Comparison of ENCODE assay signal across 20 cellular contexts in the genomic region with DNA sequence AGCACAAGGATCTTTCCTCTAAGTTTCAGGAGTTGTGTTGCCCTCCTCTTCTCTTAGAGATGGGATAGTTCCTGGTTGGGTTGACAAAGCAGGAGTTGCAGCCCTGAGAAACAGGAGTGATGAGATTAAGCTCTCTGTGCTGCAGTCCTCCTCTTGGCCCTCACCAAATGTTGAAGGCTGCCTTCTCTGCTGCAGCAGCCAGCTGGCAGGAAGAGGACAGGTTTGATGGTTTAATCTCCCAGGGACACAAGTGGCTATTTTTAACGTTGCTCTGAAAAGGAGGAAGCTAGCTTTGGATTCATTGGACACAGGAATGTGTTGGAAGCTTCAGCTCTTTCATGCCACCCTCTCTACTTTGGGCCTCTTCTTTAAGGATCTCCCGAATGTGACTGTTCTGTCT. TPM values are rescaled to one million over a fixed set of nuclear protein-coding genes. Genes with fewer than 3 reads are reported as not detected.
A peak's percentile ranks its signal among the peaks of the same experiment; 100 is the strongest.
DNase-seq lines count a peak whose midpoint lies in the region; ATAC-seq and TF ChIP-seq lines count a peak whose summit lies in the region.
"Had no signal": no experiment of that assay in that cellular context is flagged by ENCODE, and none has a peak within 500 bp of the region (broad histone marks: within the 10 kb centered on the region; RNA-seq: fewer than 3 reads in every experiment).

No MANE protein-coding gene starts in this region.

- H3K4me3 Mint-ChIP-seq in activated CD4-positive, alpha-beta T cell treated with anti-CD3 and anti-CD28 coated beads, Interleukin-2, amount 10 ng/mL, durations not matched to agents 24 days and 14 days: no peak overlapping the region
- no peak overlapping the region for H3K4me3 Mint-ChIP-seq in activated CD4-positive, alpha-beta T cell treated with anti-CD3 and anti-CD28 coated beads, Interleukin-2, amount 10 ng/mL, durations not matched to agents 7 days and 5 days
- H3K4me3 Mint-ChIP-seq in natural killer cell: no peak overlapping the region
- H3K4me3 Mint-ChIP-seq: immature natural killer cell had no signal

- no peaks in the 10 kb centered on the region for H3K36me3 ChIP-seq in right atrium auricular region
- H3K36me3 ChIP-seq: colonic mucosa had no signal

- peaks cover 28% of the 10 kb centered on the region for H3K4me1 Mint-ChIP-seq in activated CD4-positive, alpha-beta T cell treated with anti-CD3 and anti-CD28 coated beads, Interleukin-2, amount 10 ng/mL, durations not matched to agents 24 days and 14 days
- peaks cover 10% of the 10 kb centered on the region for H3K4me1 Mint-ChIP-seq in activated CD4-positive, alpha-beta T cell treated with anti-CD3 and anti-CD28 coated beads, Interleukin-2, amount 10 ng/mL, durations not matched to agents 7 days and 5 days
- no peaks in the 10 kb centered on the region for H3K4me1 Mint-ChIP-seq in natural killer cell
- H3K4me1 Mint-ChIP-seq: immature natural killer cell had no signal

- POLR2A ChIA-PET in activated CD4-positive, alpha-beta T cell treated with anti-CD3 and anti-CD28 coated beads, Interleukin-2, amount 10 ng/mL, durations not matched to agents 7 days and 5 days (lab: Charles Lee): no interaction called here

- TF ChIP-seq CTCF in right atrium auricular region (IDR thresholded peaks at IDR 0.05) (no peak), natural killer cell (IDR thresholded peaks at IDR 0.05) (no peak), omental fat pad (IDR thresholded peaks at IDR 0.05) (no peak)

- H3K4me3 ChIP-seq in right atrium auricular region: no peak overlapping the region
- H3K4me3 ChIP-seq: colonic mucosa had no signal

- peak overlapping the region; percentile 32 to 71 for H3K27ac ChIP-seq in right atrium auricular region
- H3K27ac ChIP-seq: colonic mucosa, HL-60, RWPE1 had no signal

- intact Hi-C loops in activated CD4-positive, alpha-beta T cell treated with anti-CD3 and anti-CD28 coated beads, Interleukin-2, amount 10 ng/mL, durations not matched to agents 24 days and 14 days (cut with micrococcal nuclease): no loop called here
- intact Hi-C loops in natural killer cell (cut with micrococcal nuclease): no loop called here

- H3K27me3 ChIP-seq in right atrium auricular region: no peaks in the 10 kb centered on the region
- H3K27me3 ChIP-seq: colonic mucosa had no signal

- H3K4me1 ChIP-seq in right atrium auricular region: peaks cover 0 to 7% of the 10 kb centered on the region in 2 donors
- H3K4me1 ChIP-seq: colonic mucosa had no signal

- ATAC-seq in natural killer cell (no peak), HG03571 (IDR thresholded peaks at IDR 0.05; ENCODE audit: unreplicated experiment) (no peak), omental fat pad (ENCODE audit: low FRiP score) (no peak)

- DNase-seq in activated CD4-positive, alpha-beta T cell treated with anti-CD3 and anti-CD28 coated beads, Interleukin-2, amount 10 ng/mL, durations not matched to agents 24 days and 14 days: no peak
- no peak for DNase-seq in activated CD4-positive, alpha-beta T cell treated with anti-CD3 and anti-CD28 coated beads, Interleukin-2, amount 10 ng/mL, durations not matched to agents 7 days and 5 days
- DNase-seq in cerebellar cortex (ENCODE audit: low spot score): peak; percentile 95
- no peak for DNase-seq in right atrium auricular region (ENCODE audit: low spot score)
- peak; percentile 33 for DNase-seq in superior temporal gyrus (ENCODE audit: extremely low spot score)
- no peak for DNase-seq in natural killer cell
- DNase-seq in omental fat pad (ENCODE audit: low spot score): no peak
- DNase-seq: activated CD8-positive, alpha-beta memory T cell treated with anti-CD3 and anti-CD28 coated beads, Interleukin-2, amount 50 U/mL, for 4 hours; activated naive CD4-positive, alpha-beta T cell treated with Interleukin-2 at 50 U/mL for 16 hours; colonic mucosa; immature natural killer cell; IMR-90; NCI-H1417 treated with DMSO at 0.1 percent for 48 hours; retina; stimulated activated CD4-positive, alpha-beta T cell treated with anti-CD3 and anti-CD28 coated beads, Interleukin-15, amount 100 ng/mL, for 24 hours had no signal

- H3K27me3 Mint-ChIP-seq in activated CD4-positive, alpha-beta T cell treated with anti-CD3 and anti-CD28 coated beads, Interleukin-2, amount 10 ng/mL, durations not matched to agents 24 days and 14 days: no peaks in the 10 kb centered on the region
- H3K27me3 Mint-ChIP-seq in activated CD4-positive, alpha-beta T cell treated with anti-CD3 and anti-CD28 coated beads, Interleukin-2, amount 10 ng/mL, durations not matched to agents 7 days and 5 days: no peaks in the 10 kb centered on the region
- no peaks in the 10 kb centered on the region for H3K27me3 Mint-ChIP-seq in natural killer cell (ENCODE audit: low read depth in 2 of 2)

- H3K9me3 ChIP-seq in right atrium auricular region: peaks cover 0 to 1% of the 10 kb centered on the region in 2 donors
- H3K9me3 ChIP-seq: colonic mucosa had no signal

- CTCF ChIA-PET in activated CD4-positive, alpha-beta T cell treated with anti-CD3 and anti-CD28 coated beads, Interleukin-2, amount 10 ng/mL, durations not matched to agents 7 days and 5 days (lab: Charles Lee): interaction anchor here (0.8 to 1.9 kb wide), 4 partner anchors 11 to 93 kb away, joined by 3 to 5 read pairs (median 3); no protein-coding TSS in a partner anchor

- peak overlapping the region; percentile 38 for H3K27ac Mint-ChIP-seq in activated CD4-positive, alpha-beta T cell treated with anti-CD3 and anti-CD28 coated beads, Interleukin-2, amount 10 ng/mL, durations not matched to agents 24 days and 14 days
- H3K27ac Mint-ChIP-seq in activated CD4-positive, alpha-beta T cell treated with anti-CD3 and anti-CD28 coated beads, Interleukin-2, amount 10 ng/mL, durations not matched to agents 7 days and 5 days: no peak overlapping the region
- no peak overlapping the region for H3K27ac Mint-ChIP-seq in natural killer cell

- peaks cover 16% of the 10 kb centered on the region for H3K9me3 Mint-ChIP-seq in activated CD4-positive, alpha-beta T cell treated with anti-CD3 and anti-CD28 coated beads, Interleukin-2, amount 10 ng/mL, durations not matched to agents 24 days and 14 days
- H3K9me3 Mint-ChIP-seq in activated CD4-positive, alpha-beta T cell treated with anti-CD3 and anti-CD28 coated beads, Interleukin-2, amount 10 ng/mL, durations not matched to agents 7 days and 5 days: peaks cover 8% of the 10 kb centered on the region
- no peaks in the 10 kb centered on the region for H3K9me3 Mint-ChIP-seq in natural killer cell

- H3K36me3 Mint-ChIP-seq in activated CD4-positive, alpha-beta T cell treated with anti-CD3 and anti-CD28 coated beads, Interleukin-2, amount 10 ng/mL, durations not matched to agents 24 days and 14 days (ENCODE audit: low read depth): peaks cover 84% of the 10 kb centered on the region
- peaks cover 52% of the 10 kb centered on the region for H3K36me3 Mint-ChIP-seq in activated CD4-positive, alpha-beta T cell treated with anti-CD3 and anti-CD28 coated beads, Interleukin-2, amount 10 ng/mL, durations not matched to agents 7 days and 5 days (ENCODE audit: low read depth)
- H3K36me3 Mint-ChIP-seq in natural killer cell: no peaks in the 10 kb centered on the region

RNA-seq across cellular contexts. Expression of a gene that starts 9.4 kb away (rescaled TPM):
- 86.6 and 89.6 TPM in 2 replicates for total RNA-seq in activated CD4-positive, alpha-beta T cell treated with anti-CD3 and anti-CD28 coated beads, Interleukin-2, amount 10 ng/mL, durations not matched to agents 24 days and 14 days
- total RNA-seq in activated CD4-positive, alpha-beta T cell treated with anti-CD3 and anti-CD28 coated beads, Interleukin-2, amount 10 ng/mL, durations not matched to agents 7 days and 5 days: 10 to 100 TPM; 10.7 to 12.1 TPM
- total RNA-seq in right atrium auricular region (10 to 100 TPM in 1 of 2 donors, 1 to 10 TPM in 1; 8.5 to 11.3 TPM), natural killer cell (1 to 10 TPM; 1.7 to 2.3 (median 2.1) TPM), omental fat pad (1 to 10 TPM in 1 of 4 donors, under 1 TPM in 2, not detected in 1; 0.28 to 6.5 (median 0.50) TPM)

RNA-seq across cellular contexts. Expression of a gene that starts 58.7 kb away (rescaled TPM):
- total RNA-seq in activated CD4-positive, alpha-beta T cell treated with anti-CD3 and anti-CD28 coated beads, Interleukin-2, amount 10 ng/mL, durations not matched to agents 24 days and 14 days: 5.9 and 6.1 TPM in 2 replicates
- total RNA-seq in activated CD4-positive, alpha-beta T cell treated with anti-CD3 and anti-CD28 coated beads, Interleukin-2, amount 10 ng/mL, durations not matched to agents 7 days and 5 days: 1 to 10 TPM; 1.7 to 2.2 TPM
- not detected for total RNA-seq in right atrium auricular region
- total RNA-seq in natural killer cell: 1 to 10 TPM; 4.9 to 9.7 (median 8.4) TPM
- under 1 TPM in 1 of 4 donors, not detected in 3; 0.69 TPM for total RNA-seq in omental fat pad
- total RNA-seq: astrocyte, IMR-90, subcutaneous adipose tissue had no signal

Comparison
In these comparisons a context has a peak if more than half of its experiments do, and no peak if none do; other contexts are left out.
1. DNase-seq: peak in cerebellar cortex (single experiment) and superior temporal gyrus (single experiment); none in activated CD4-positive, alpha-beta T cell treated with anti-CD3 and anti-CD28 coated beads, Interleukin-2, amount 10 ng/mL, durations not matched to agents 24 days and 14 days (single experiment), activated CD4-positive, alpha-beta T cell treated with anti-CD3 and anti-CD28 coated beads, Interleukin-2, amount 10 ng/mL, durations not matched to agents 7 days and 5 days (single experiment), right atrium auricular region (single experiment), natural killer cell (single experiment) and omental fat pad (single experiment).